1 cellular context compared by ENCODE assay signal in the genomic region with DNA sequence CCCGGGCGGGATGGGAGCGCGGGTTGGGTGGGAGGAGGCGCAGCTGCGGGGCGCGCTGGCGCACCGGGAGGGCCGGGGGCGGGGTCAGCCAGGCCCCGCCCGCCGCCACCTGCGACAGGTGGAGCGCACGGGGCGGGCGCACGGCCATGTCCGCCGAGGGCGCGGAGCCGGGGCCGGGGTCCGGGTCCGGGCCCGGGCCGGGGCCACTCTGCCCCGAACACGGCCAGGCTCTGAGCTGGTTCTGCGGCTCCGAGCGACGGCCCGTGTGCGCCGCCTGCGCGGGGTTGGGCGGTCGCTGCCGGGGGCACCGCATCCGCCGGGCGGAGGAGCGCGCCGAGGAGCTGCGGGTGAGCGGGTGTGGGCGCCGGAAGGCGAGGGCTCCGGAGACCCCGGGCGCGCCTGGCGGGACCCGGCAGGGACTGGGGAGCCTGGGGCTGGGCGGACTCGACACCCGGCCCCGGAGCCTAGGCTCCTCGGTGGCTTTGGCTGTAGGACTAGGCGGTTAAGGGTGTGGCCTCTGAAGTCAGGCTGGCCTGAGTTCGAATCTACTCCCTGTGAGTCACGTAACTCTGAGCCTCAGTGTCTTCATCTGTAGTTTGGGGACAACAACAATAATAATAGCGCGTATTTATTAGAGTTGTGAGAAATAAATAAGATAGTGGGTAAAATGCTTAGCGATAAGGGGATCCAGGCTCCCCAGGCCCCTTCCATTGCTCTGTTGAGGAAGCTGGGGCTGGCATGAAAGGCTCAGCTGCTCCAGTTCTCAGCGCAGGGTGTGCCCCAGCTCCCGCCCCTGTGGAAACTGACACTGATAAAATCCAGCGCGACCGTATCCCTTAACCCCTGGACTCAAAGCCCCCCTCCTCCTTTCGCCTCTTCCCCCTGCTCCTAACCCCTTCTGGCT.
A peak's percentile ranks its signal among the peaks of the same experiment; 100 is the strongest.
TF ChIP-seq lines count a peak whose summit lies in the region.

TSS of gene BSPRY (plus strand) at position 108 of the 904 bp plus-strand sequence. CDS start at position 147, 39 bp downstream.

TF ChIP-seq in HepG2, 621 proteins besides CTCF, POLR2A, EP300 and RAD21 (continued from another document):
- TF ChIP-seq ZBTB46 (CRISPR knock-in tag; IDR thresholded peaks at IDR 0.05; ENCODE audit: borderline replicate concordance) (no peak), FOXA3 (CRISPR knock-in tag; IDR thresholded peaks at IDR 0.05) (no peak), ZNF10 (CRISPR knock-in tag; IDR thresholded peaks at IDR 0.05; ENCODE audit: borderline replicate concordance, low read depth) (no peak), THAP8 (CRISPR knock-in tag; IDR thresholded peaks at IDR 0.05; ENCODE audit: borderline replicate concordance) (no peak), DMAP1 (CRISPR knock-in tag; IDR thresholded peaks at IDR 0.05) (no peak), ZNF878 (CRISPR knock-in tag; IDR thresholded peaks at IDR 0.05) (0 out of 2 replicates have a peak, but pooled peaks have one; percentile 28), CHD4 (IDR thresholded peaks at IDR 0.05; ENCODE audit: borderline replicate concordance, low read length) (no peak), KLF13 (CRISPR knock-in tag; IDR thresholded peaks at IDR 0.05) (no peak), JUN (CRISPR knock-in tag; IDR thresholded peaks at IDR 0.05) (no peak), EZH2 (conservative IDR thresholded peaks at IDR 0.05; ENCODE audit: low read depth, low read length) (no peak), ZMYM3 (CRISPR knock-in tag; IDR thresholded peaks at IDR 0.05) (peak; percentile 18; the same call in 1 of the 2 replicates), YEATS4 (CRISPR knock-in tag; IDR thresholded peaks at IDR 0.05; ENCODE audit: borderline replicate concordance) (no peak)
- TF ChIP-seq, protein P1, sequence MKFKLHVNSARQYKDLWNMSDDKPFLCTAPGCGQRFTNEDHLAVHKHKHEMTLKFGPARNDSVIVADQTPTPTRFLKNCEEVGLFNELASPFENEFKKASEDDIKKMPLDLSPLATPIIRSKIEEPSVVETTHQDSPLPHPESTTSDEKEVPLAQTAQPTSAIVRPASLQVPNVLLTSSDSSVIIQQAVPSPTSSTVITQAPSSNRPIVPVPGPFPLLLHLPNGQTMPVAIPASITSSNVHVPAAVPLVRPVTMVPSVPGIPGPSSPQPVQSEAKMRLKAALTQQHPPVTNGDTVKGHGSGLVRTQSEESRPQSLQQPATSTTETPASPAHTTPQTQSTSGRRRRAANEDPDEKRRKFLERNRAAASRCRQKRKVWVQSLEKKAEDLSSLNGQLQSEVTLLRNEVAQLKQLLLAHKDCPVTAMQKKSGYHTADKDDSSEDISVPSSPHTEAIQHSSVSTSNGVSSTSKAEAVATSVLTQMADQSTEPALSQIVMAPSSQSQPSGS (CRISPR knock-in tag; IDR thresholded peaks at IDR 0.05) = no peak
- TF ChIP-seq, protein P2, sequence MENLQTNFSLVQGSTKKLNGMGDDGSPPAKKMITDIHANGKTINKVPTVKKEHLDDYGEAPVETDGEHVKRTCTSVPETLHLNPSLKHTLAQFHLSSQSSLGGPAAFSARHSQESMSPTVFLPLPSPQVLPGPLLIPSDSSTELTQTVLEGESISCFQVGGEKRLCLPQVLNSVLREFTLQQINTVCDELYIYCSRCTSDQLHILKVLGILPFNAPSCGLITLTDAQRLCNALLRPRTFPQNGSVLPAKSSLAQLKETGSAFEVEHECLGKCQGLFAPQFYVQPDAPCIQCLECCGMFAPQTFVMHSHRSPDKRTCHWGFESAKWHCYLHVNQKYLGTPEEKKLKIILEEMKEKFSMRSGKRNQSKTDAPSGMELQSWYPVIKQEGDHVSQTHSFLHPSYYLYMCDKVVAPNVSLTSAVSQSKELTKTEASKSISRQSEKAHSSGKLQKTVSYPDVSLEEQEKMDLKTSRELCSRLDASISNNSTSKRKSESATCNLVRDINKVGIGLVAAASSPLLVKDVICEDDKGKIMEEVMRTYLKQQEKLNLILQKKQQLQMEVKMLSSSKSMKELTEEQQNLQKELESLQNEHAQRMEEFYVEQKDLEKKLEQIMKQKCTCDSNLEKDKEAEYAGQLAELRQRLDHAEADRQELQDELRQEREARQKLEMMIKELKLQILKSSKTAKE (CRISPR knock-in tag; IDR thresholded peaks at IDR 0.05; ENCODE audit: borderline replicate concordance) = no peak
